ENCODE assay signal across 8 cellular contexts in the genomic region with DNA sequence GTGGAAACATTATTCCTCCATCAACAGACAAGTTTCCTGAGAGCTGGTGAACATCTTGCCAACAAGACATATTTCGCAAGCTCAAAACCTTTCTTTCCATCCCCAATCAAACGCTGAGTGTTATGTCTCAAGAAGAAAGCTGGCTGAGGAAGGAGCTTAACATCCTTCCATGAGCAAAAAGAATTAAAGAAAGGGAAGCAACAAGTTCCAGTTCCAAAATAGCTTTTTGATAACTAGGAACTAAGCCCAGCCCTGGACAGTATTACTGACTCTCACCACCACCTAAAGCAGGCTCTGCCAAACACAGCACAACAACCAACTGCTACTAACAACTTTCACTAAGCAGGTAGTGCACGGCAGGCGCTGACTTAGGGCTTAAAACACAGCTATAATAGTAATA. TPM values are rescaled to one million over a fixed set of nuclear protein-coding genes. Genes with fewer than 3 reads are reported as not detected.
DNase-seq lines count a peak whose midpoint lies in the region; ATAC-seq and TF ChIP-seq lines count a peak whose summit lies in the region.

No MANE protein-coding gene starts in this region.

- peak overlapping the region; percentile 65 for H3K4me2 ChIP-seq in skeletal muscle satellite cell (ENCODE audit: low read length)

- intact Hi-C loops in left cardiac atrium (cut with DNase I) (no loop called here), mucosa of descending colon (cut with DNase I, micrococcal nuclease) (no loop called here)

- peak overlapping the region; percentile 8; the same call in 1 of the 2 replicates for H3K27ac ChIP-seq in VCaP

- H3K9me3 ChIP-seq in skeletal muscle satellite cell (replicated peaks; ENCODE audit: low read length): no peaks in the 10 kb centered on the region
- H3K9me3 ChIP-seq in mucosa of descending colon: no peaks in the 10 kb centered on the region

- H3K4me1 ChIP-seq in skeletal muscle satellite cell (ENCODE audit: control insufficient read depth, insufficient read depth, low read length) (peaks cover 82% of the 10 kb centered on the region), mucosa of descending colon (ENCODE audit: low read depth) (peaks cover 58% of the 10 kb centered on the region)

- ATAC-seq in left cardiac atrium: peak; percentile 40 to 43
- ATAC-seq in HG03280 (IDR thresholded peaks at IDR 0.05; ENCODE audit: unreplicated experiment): no peak
- no peak for ATAC-seq in mucosa of descending colon

- H3K9ac ChIP-seq in skeletal muscle satellite cell (ENCODE audit: low read depth, low read length): peak overlapping the region; percentile 9

- H3K27me3 ChIP-seq in skeletal muscle satellite cell (ENCODE audit: control insufficient read depth, insufficient read depth, low read length): no peaks in the 10 kb centered on the region

- H3K4me3 ChIP-seq in skeletal muscle satellite cell (ENCODE audit: low read length) (no peak overlapping the region), mucosa of descending colon (no peak overlapping the region)

- DNase-seq in GF-D8 (lab: John Stamatoyannopoulos, UW) (peak; percentile 59), left cardiac atrium (peak; percentile 44), islet precursor cell (no peak), mucosa of descending colon (no peak), activated gamma-delta T cell treated with Interleukin-2 at 50 U/mL for 16 hours (no peak)

- H3K36me3 ChIP-seq in skeletal muscle satellite cell (ENCODE audit: insufficient read depth, low read length) (peaks cover 7% of the 10 kb centered on the region), mucosa of descending colon (ENCODE audit: low read depth) (no peaks in the 10 kb centered on the region)

- TF ChIP-seq CTCF in VCaP (conservative IDR thresholded peaks at IDR 0.05) (no peak), mucosa of descending colon (IDR thresholded peaks at IDR 0.05) (no peak)

RNA-seq across cellular contexts. Expression of gene CAPZB, which starts 50.2 kb away (rescaled TPM):
- 100 to 1,000 TPM; 227 to 254 TPM for total RNA-seq in left cardiac atrium
- 166 and 196 TPM in 2 replicates for total RNA-seq in skeletal muscle satellite cell (2012; rRNA removed)
- total RNA-seq in mucosa of descending colon: 100 to 1,000 TPM; 346 to 393 (median 381) TPM

Comparison
In these comparisons a context has a peak if more than half of its experiments do, and no peak if none do; other contexts are left out.
1. DNase-seq: peak in GF-D8 (single experiment) and left cardiac atrium (single experiment); none in islet precursor cell (single experiment), mucosa of descending colon (0 of 3) and activated gamma-delta T cell treated with Interleukin-2 at 50 U/mL for 16 hours (single experiment).
2. ATAC-seq: peak in left cardiac atrium (2 of 2); none in HG03280 (single experiment) and mucosa of descending colon (single experiment).